In the genomic region with DNA sequence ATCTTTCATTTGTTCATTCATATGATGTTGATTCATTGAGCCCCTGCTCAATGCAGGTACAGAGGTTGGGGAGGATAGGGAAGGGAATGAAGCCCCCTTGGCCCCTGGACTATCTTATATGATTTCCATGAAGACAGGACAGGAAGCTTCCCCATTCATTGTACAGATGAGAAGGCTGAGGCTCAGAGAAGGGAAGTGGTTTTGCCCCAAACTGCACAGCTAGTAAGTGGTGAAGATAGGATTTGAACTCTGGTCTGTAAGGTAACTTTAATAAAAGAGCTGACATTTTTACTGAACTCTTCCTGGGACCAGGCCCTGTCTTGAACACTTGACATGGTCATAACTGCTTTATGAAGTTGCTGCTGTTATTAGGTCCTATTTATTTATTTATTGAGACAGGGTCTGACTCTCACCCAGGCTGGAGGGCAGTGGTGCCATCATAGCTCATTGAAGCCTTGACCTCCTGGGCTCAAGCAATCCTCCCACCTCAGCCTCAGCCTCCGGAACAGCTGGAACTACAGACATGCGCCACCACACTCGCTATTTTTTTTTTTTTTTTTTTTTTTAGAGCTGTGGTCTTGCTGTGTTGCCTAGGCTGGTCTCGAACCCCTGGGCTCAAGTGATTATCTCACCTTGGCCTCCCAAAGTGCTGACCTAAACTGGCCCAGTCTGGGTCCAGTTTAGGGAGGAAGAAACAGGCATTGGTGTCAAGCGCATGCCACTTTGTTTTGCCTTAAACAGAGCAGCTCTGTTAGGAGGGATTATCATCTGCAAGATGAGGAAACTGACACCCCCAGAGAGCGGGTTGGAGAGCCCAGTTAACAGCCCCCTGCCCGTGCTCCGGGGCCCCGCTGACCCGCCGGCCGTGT, we compare ENCODE assay signal across 8 cellular contexts. TPM values are rescaled to one million over a fixed set of nuclear protein-coding genes. Genes with fewer than 3 reads are reported as not detected.
DNase-seq lines count a peak whose midpoint lies in the region; TF ChIP-seq lines count a peak whose summit lies in the region.

No MANE protein-coding gene starts in this region.

- no peaks in the 10 kb centered on the region for H3K9me3 ChIP-seq in muscle layer of duodenum (ENCODE audit: control insufficient read depth in 1 of 2, low read length in 2 of 2)

- DNase-seq in AG09309 (ENCODE audit: low read depth) (no peak), brain microvascular endothelial cell (no peak), kidney tubule cell (ENCODE audit: low spot score) (no peak), GM19238 (ENCODE audit: insufficient read length, low spot score) (no peak)
- DNase-seq in activated CD4-positive, CD25-positive, alpha-beta regulatory T cell (lab: John Stamatoyannopoulos, UW): no peak
- no peak for DNase-seq in stimulated activated naive CD4-positive, alpha-beta T cell treated with Interleukin-2 at 50 U/mL for 16 hours (lab: John Stamatoyannopoulos, UW)

- H3K4me3 ChIP-seq in AG09309 (ENCODE audit: control insufficient read depth, low read depth, low read length) (peak overlapping the region; percentile 31), brain microvascular endothelial cell (ENCODE audit: low read depth, low read length) (peak overlapping the region; percentile 47), muscle layer of duodenum (ENCODE audit: low read depth in 1 of 2, low read length in 2 of 2) (peak overlapping the region; percentile 31 to 56)

- TF ChIP-seq CTCF in AG09309 (IDR thresholded peaks at IDR 0.05; ENCODE audit: control insufficient read depth, insufficient read depth, low read depth, low read length, missing control alignments): no peak
- TF ChIP-seq CTCF in brain microvascular endothelial cell (IDR thresholded peaks at IDR 0.05; ENCODE audit: low read depth, low read length, missing control alignments): no peak

- H3K36me3 Mint-ChIP-seq in IgD-negative memory B cell: peaks cover 2% of the 10 kb centered on the region

- in situ Hi-C loops in brain microvascular endothelial cell (cut with HindIII; ENCODE audit: low pct_ligation_motif_present, low sequenced_read_pairs): no loop called here

- H3K27ac Mint-ChIP-seq in IgD-negative memory B cell: peak overlapping the region in 2 of 3 donors; percentile 39 to 83

- H3K4me3 Mint-ChIP-seq in IgD-negative memory B cell: peak overlapping the region; percentile 74 to 88 (median 86)

- H3K9me3 Mint-ChIP-seq in IgD-negative memory B cell: no peaks in the 10 kb centered on the region

- H3K4me1 Mint-ChIP-seq in IgD-negative memory B cell: peaks cover 18 to 21% (median 20%) of the 10 kb centered on the region in 3 donors

- peaks cover 0 to 19% of the 10 kb centered on the region in 2 donors for H3K4me1 ChIP-seq in muscle layer of duodenum (ENCODE audit: control insufficient read depth in 1 of 2, insufficient read depth in 2 of 2, low read length in 2 of 2)

- H3K27ac ChIP-seq in brain microvascular endothelial cell (no peak overlapping the region), muscle layer of duodenum (ENCODE audit: low read length) (no peak overlapping the region)

- H3K36me3 ChIP-seq in brain microvascular endothelial cell (replicated peaks) (no peaks in the 10 kb centered on the region), muscle layer of duodenum (ENCODE audit: control insufficient read depth in 1 of 2, insufficient read depth in 2 of 2, low read length in 2 of 2) (peaks cover 0 to 4% of the 10 kb centered on the region in 2 donors)

- no peaks in the 10 kb centered on the region for H3K27me3 ChIP-seq in brain microvascular endothelial cell (replicated peaks)
- H3K27me3 ChIP-seq in muscle layer of duodenum (ENCODE audit: low read depth, low read length): no peaks in the 10 kb centered on the region

- H3K27me3 Mint-ChIP-seq in IgD-negative memory B cell: no peaks in the 10 kb centered on the region

RNA-seq across cellular contexts. Expression of a gene that starts 5.0 kb away (rescaled TPM):
- not detected for polyA plus RNA-seq in IgD-negative memory B cell

RNA-seq across cellular contexts. Expression of a gene that starts 7.6 kb away (rescaled TPM):
- polyA plus RNA-seq in IgD-negative memory B cell: 45.0 TPM

RNA-seq across cellular contexts. Expression of a gene that starts 21.9 kb away (rescaled TPM):
- 0.26 TPM for polyA plus RNA-seq in IgD-negative memory B cell

RNA-seq across cellular contexts. Expression of a gene that starts 47.4 kb away (rescaled TPM):
- 68.8 TPM for polyA plus RNA-seq in IgD-negative memory B cell

RNA-seq across cellular contexts. Expression of a gene that starts 56.1 kb away (rescaled TPM):
- 3.0 TPM for polyA plus RNA-seq in IgD-negative memory B cell
